Comparison of ENCODE assay signal across 21 cellular contexts in genomic region chr2:233803994-233804393, GRCh38. TPM values are rescaled to one million over a fixed set of nuclear protein-coding genes. Genes with fewer than 3 reads are reported as not detected.
"Had no signal": no experiment of that assay in that cellular context is flagged by ENCODE, and none has a peak within 500 bp of the region (broad histone marks: within the 10 kb centered on the region; RNA-seq: fewer than 3 reads in every experiment).

No MANE protein-coding gene starts in this region.

- H3K4me3 ChIP-seq: ovary, right lobe of liver, smooth muscle cell had no signal

- H3K36me3 ChIP-seq: ovary, right lobe of liver had no signal

- ATAC-seq: activated naive CD8-positive, alpha-beta T cell treated with anti-CD3 and anti-CD28 coated beads, Interleukin-2, amount 50 U/mL, for 24 hours; right lobe of liver; stimulated activated memory B cell treated with anti-CD40 and anti-IgM and Interleukin-4, amounts not matched to agents 10 μg/mL and 1 μg/mL and 100 μg/mL, for 72 hours had no signal

- H3K9me3 ChIP-seq: ovary, right lobe of liver had no signal

- H3K9me3 Mint-ChIP-seq: activated naive CD4-positive, alpha-beta T cell treated with anti-CD3 and anti-CD28 coated beads for 36 hours; activated T-helper 2 cell treated with anti-CD3 and anti-CD28 coated beads, Interferon-gamma antibody, Interleukin-2, Interleukin-4, amounts not matched to agents 10 μg/mL and 5 μg/mL and 100 μg/mL, durations not matched to agents 14 hours and 24 hours and 36 hours had no signal

- H3K27me3 ChIP-seq: ovary, right lobe of liver had no signal

- H3K36me3 Mint-ChIP-seq: brain; stimulated activated memory B cell treated with anti-CD40 and anti-IgM and Interleukin-4, amounts not matched to agents 10 μg/mL and 1 μg/mL and 100 μg/mL, for 72 hours had no signal

- H3K4me2 ChIP-seq: smooth muscle cell had no signal

- DNase-seq: activated B cell treated with CpG ODN at 0.5 μM for 24 hours; activated CD4-positive, alpha-beta T cell treated with anti-CD3 and anti-CD28 coated beads, Interleukin-2, amount 50 U/mL, for 1 hour; activated naive CD4-positive, alpha-beta T cell treated with anti-CD3 and anti-CD28 coated beads for 36 hours; activated naive CD8-positive, alpha-beta T cell treated with anti-CD3 and anti-CD28 coated beads, Interleukin-2, amount 50 U/mL, for 24 hours; activated T-cell treated with anti-CD3 and anti-CD28 coated beads, Interleukin-2, amount 50 U/mL, for 1 hour; anterior cingulate cortex; caudate nucleus; foreskin melanocyte; glutamatergic neuron; hippocampal formation; right lobe of liver; stimulated activated CD4-positive, alpha-beta T cell treated with anti-CD3 and anti-CD28 coated beads, Interleukin-4, amount 100 ng/mL, for 24 hours had no signal

- H3K4me1 ChIP-seq: right lobe of liver had no signal

- H3K27ac ChIP-seq: ovary, right lobe of liver had no signal

- H3K4me1 Mint-ChIP-seq: activated B cell treated with CpG ODN at 0.5 μM for 24 hours; activated naive CD8-positive, alpha-beta T cell treated with anti-CD3 and anti-CD28 coated beads, Interleukin-2, amount 50 U/mL, for 24 hours; brain had no signal

- H3K4me3 Mint-ChIP-seq: activated B cell treated with CpG ODN at 0.5 μM for 24 hours; activated naive CD4-positive, alpha-beta T cell treated with anti-CD3 and anti-CD28 coated beads for 36 hours; activated naive CD8-positive, alpha-beta T cell treated with anti-CD3 and anti-CD28 coated beads, Interleukin-2, amount 50 U/mL, for 24 hours; brain; stimulated activated memory B cell treated with anti-CD40 and anti-IgM and Interleukin-4, amounts not matched to agents 10 μg/mL and 1 μg/mL and 100 μg/mL, for 72 hours had no signal

RNA-seq across cellular contexts. Expression of gene MROH2A, which starts 25.9 kb away (rescaled TPM):
- total RNA-seq: activated B cell treated with CpG ODN at 0.5 μM for 24 hours; activated naive CD4-positive, alpha-beta T cell treated with anti-CD3 and anti-CD28 coated beads for 36 hours; activated T-helper 2 cell treated with anti-CD3 and anti-CD28 coated beads, Interferon-gamma antibody, Interleukin-2, Interleukin-4, amounts not matched to agents 10 μg/mL and 5 μg/mL and 100 μg/mL, durations not matched to agents 14 hours and 24 hours and 36 hours; epithelial cell of proximal tubule; mononuclear cell; ovary; pulmonary artery endothelial cell; smooth muscle cell had no signal
- polyA plus RNA-seq: neural cell, ovary, smooth muscle cell had no signal

RNA-seq across cellular contexts. Expression of gene UGT1A1, which starts 43.9 kb away (rescaled TPM):
- total RNA-seq: activated B cell treated with CpG ODN at 0.5 μM for 24 hours; activated naive CD4-positive, alpha-beta T cell treated with anti-CD3 and anti-CD28 coated beads for 36 hours; activated T-helper 2 cell treated with anti-CD3 and anti-CD28 coated beads, Interferon-gamma antibody, Interleukin-2, Interleukin-4, amounts not matched to agents 10 μg/mL and 5 μg/mL and 100 μg/mL, durations not matched to agents 14 hours and 24 hours and 36 hours; epithelial cell of proximal tubule; mononuclear cell; pulmonary artery endothelial cell; smooth muscle cell had no signal
- polyA plus RNA-seq: neural cell, ovary, smooth muscle cell had no signal
